29 cellular contexts compared by ENCODE assay signal in genomic region chr3:8651418-8652322, GRCh38. TPM values are rescaled to one million over a fixed set of nuclear protein-coding genes. Genes with fewer than 3 reads are reported as not detected.
DNase-seq lines count a peak whose midpoint lies in the region; ATAC-seq and TF ChIP-seq lines count a peak whose summit lies in the region.
"Had no signal": no experiment of that assay in that cellular context is flagged by ENCODE, and none has a peak within 500 bp of the region (broad histone marks: within the 10 kb centered on the region; RNA-seq: fewer than 3 reads in every experiment).

No MANE protein-coding gene starts in this region.

- peaks cover 0 to 6% (median 4%) of the 10 kb centered on the region in 5 experiments for H3K9me3 Mint-ChIP-seq in brain
- H3K9me3 Mint-ChIP-seq: activated naive CD8-positive, alpha-beta T cell treated with anti-CD3 and anti-CD28 coated beads for 36 hours; T-helper 2 cell treated with Interferon-gamma antibody and Interleukin-4, amounts not matched to agents 5 μg/mL and 100 μg/mL, for 36 hours had no signal

- TF ChIP-seq CTCF in brain (conservative IDR thresholded peaks at IDR 0.05): no peak
- no peak for TF ChIP-seq CTCF in mucosa of descending colon (IDR thresholded peaks at IDR 0.05)
- TF ChIP-seq CTCF in osteoblast (IDR thresholded peaks at IDR 0.05; ENCODE audit: extremely low read depth, low read depth, low read length): no peak

- no peaks in the 10 kb centered on the region for H3K36me3 Mint-ChIP-seq in brain
- H3K36me3 Mint-ChIP-seq: activated naive CD8-positive, alpha-beta T cell treated with anti-CD3 and anti-CD28 coated beads for 36 hours; natural killer cell treated with Interleukin-12 subunit alpha and Interleukin-12 subunit beta and Interleukin-15 and Interleukin-18, amount 100 ng/mL, for 72 hours had no signal

- no peak overlapping the region for H3K4me3 ChIP-seq in BLaER1
- H3K4me3 ChIP-seq in mucosa of descending colon: no peak overlapping the region
- no peak overlapping the region for H3K4me3 ChIP-seq in osteoblast (ENCODE audit: insufficient read depth, low read length)
- H3K4me3 ChIP-seq: dorsolateral prefrontal cortex, GM23338, suprapubic skin had no signal

- peak overlapping the region in 1 of 5 experiments; percentile 20 for H3K4me3 Mint-ChIP-seq in brain
- H3K4me3 Mint-ChIP-seq: activated naive CD8-positive, alpha-beta T cell treated with anti-CD3 and anti-CD28 coated beads for 36 hours; central memory CD8-positive, alpha-beta T cell; GM23338; natural killer cell treated with Interleukin-12 subunit alpha and Interleukin-12 subunit beta and Interleukin-15 and Interleukin-18, amount 100 ng/mL, for 72 hours; T-helper 2 cell treated with Interferon-gamma antibody and Interleukin-4, amounts not matched to agents 5 μg/mL and 100 μg/mL, for 36 hours had no signal

- H3K4me1 Mint-ChIP-seq in brain: peaks cover 50% of the 10 kb centered on the region
- H3K4me1 Mint-ChIP-seq: activated naive CD8-positive, alpha-beta T cell treated with anti-CD3 and anti-CD28 coated beads for 36 hours; central memory CD8-positive, alpha-beta T cell; GM23338 had no signal

- no peaks in the 10 kb centered on the region for H3K79me2 ChIP-seq in osteoblast (ENCODE audit: insufficient read depth, low read length)
- H3K79me2 ChIP-seq: parathyroid adenoma had no signal

- H3K27ac Mint-ChIP-seq in brain: peak overlapping the region; percentile 18 to 91 (median 82)
- H3K27ac Mint-ChIP-seq: activated naive CD8-positive, alpha-beta T cell treated with anti-CD3 and anti-CD28 coated beads for 36 hours; GM23338; natural killer cell treated with Interleukin-12 subunit alpha and Interleukin-12 subunit beta and Interleukin-15 and Interleukin-18, amount 100 ng/mL, for 72 hours; T-helper 2 cell treated with Interferon-gamma antibody and Interleukin-4, amounts not matched to agents 5 μg/mL and 100 μg/mL, for 36 hours had no signal

- no peaks in the 10 kb centered on the region for H3K27me3 ChIP-seq in BLaER1
- peaks cover 11% of the 10 kb centered on the region for H3K27me3 ChIP-seq in osteoblast (ENCODE audit: insufficient read depth, low read length)
- H3K27me3 ChIP-seq: suprapubic skin had no signal

- H3K4me2 ChIP-seq in BLaER1 (peak overlapping the region; percentile 22), osteoblast (ENCODE audit: insufficient read depth, low read length) (no peak overlapping the region)
- H3K4me2 ChIP-seq: GM23338, KMS-11 had no signal

- DNase-seq in NCI-H2227 (lab: John Stamatoyannopoulos, UW; ENCODE audit: unreplicated experiment) (peak; percentile 52), mucosa of descending colon (peak in 2 of 3 donors; percentile 12 to 35), osteoblast (ENCODE audit: insufficient read length, low spot score, missing footprints) (no peak), NCI-H526 treated with DMSO at 0.1 percent for 48 hours (lab: John Stamatoyannopoulos, UW) (no peak), retina (no peak)
- DNase-seq in effector CD8-positive, alpha-beta T cell (lab: John Stamatoyannopoulos, UW): no peak
- DNase-seq: activated CD4-positive, alpha-beta T cell treated with anti-CD3 and anti-CD28 coated beads for 4 hours; activated effector memory CD4-positive, alpha-beta T cell treated with Interleukin-2 at 50 U/mL for 16 hours; activated naive CD8-positive, alpha-beta T cell treated with anti-CD3 and anti-CD28 coated beads for 36 hours; activated T-cell treated with anti-CD3 and anti-CD28 coated beads for 4 hours; dorsolateral prefrontal cortex; left ventricle myocardium superior; NCI-H1694; right cardiac atrium; stimulated activated naive CD4-positive, alpha-beta T cell had no signal

- H3K27ac ChIP-seq in BLaER1 (no peak overlapping the region; the same call in 1 of the 2 replicates), osteoblast (ENCODE audit: low read depth, low read length) (no peak overlapping the region)
- H3K27ac ChIP-seq: C4-2B, dorsolateral prefrontal cortex, KMS-11, parathyroid adenoma, suprapubic skin had no signal

- H3K4me1 ChIP-seq in BLaER1 (peaks cover 36% of the 10 kb centered on the region), mucosa of descending colon (ENCODE audit: low read depth) (no peaks in the 10 kb centered on the region), osteoblast (ENCODE audit: insufficient read depth, low read length) (no peaks in the 10 kb centered on the region)
- H3K4me1 ChIP-seq: suprapubic skin had no signal

- peaks cover 4% of the 10 kb centered on the region for H3K9me3 ChIP-seq in BLaER1
- no peaks in the 10 kb centered on the region for H3K9me3 ChIP-seq in mucosa of descending colon
- no peaks in the 10 kb centered on the region for H3K9me3 ChIP-seq in osteoblast (ENCODE audit: low read depth, low read length)
- H3K9me3 ChIP-seq: suprapubic skin had no signal

- peaks cover 3% of the 10 kb centered on the region for H3K27me3 Mint-ChIP-seq in brain

- intact Hi-C loops in mucosa of descending colon (cut with DNase I, micrococcal nuclease): no loop called here

- H2AFZ ChIP-seq in osteoblast (ENCODE audit: low read length): no peak overlapping the region
- H2AFZ ChIP-seq: GM23338 had no signal

- peak; percentile 93 for ATAC-seq in mucosa of descending colon
- ATAC-seq: GM23338; left ventricle myocardium superior; natural killer cell treated with Interleukin-12 subunit alpha and Interleukin-12 subunit beta and Interleukin-15 and Interleukin-18, amount 100 ng/mL, for 72 hours; right cardiac atrium; Right ventricle myocardium inferior had no signal

- H3K36me3 ChIP-seq in BLaER1 (no peaks in the 10 kb centered on the region), mucosa of descending colon (ENCODE audit: low read depth) (no peaks in the 10 kb centered on the region), osteoblast (ENCODE audit: insufficient read depth, low read length) (no peaks in the 10 kb centered on the region)
- H3K36me3 ChIP-seq: suprapubic skin had no signal

- H3K9ac ChIP-seq in BLaER1: no peak overlapping the region
- H3K9ac ChIP-seq: KMS-11, parathyroid adenoma had no signal

- H4K20me1 ChIP-seq in BLaER1: no peaks in the 10 kb centered on the region
- no peaks in the 10 kb centered on the region for H4K20me1 ChIP-seq in osteoblast (ENCODE audit: insufficient read depth, low read length)

RNA-seq across cellular contexts. Expression of gene SSUH2, which starts 7.1 kb away (rescaled TPM):
- not detected for polyA plus RNA-seq in brain (ENCODE audit: insufficient read depth, low read depth, low replicate concordance)
- total RNA-seq in mucosa of descending colon (1 to 10 TPM; 3.7 to 5.3 (median 4.5) TPM), osteoblast (not detected in 2 replicates)
- total RNA-seq: astrocyte; fibroblast of lung; natural killer cell treated with Interleukin-12 subunit alpha and Interleukin-12 subunit beta and Interleukin-15 and Interleukin-18, amount 100 ng/mL, for 72 hours had no signal
- polyA plus RNA-seq: endothelial cell of umbilical vein had no signal

Comparison
In these comparisons a context has a peak if more than half of its experiments do, and no peak if none do; other contexts are left out.
1. DNase-seq: peak in NCI-H2227 (single experiment) and mucosa of descending colon (2 of 3); none in effector CD8-positive, alpha-beta T cell (single experiment), osteoblast (single experiment), NCI-H526 treated with DMSO at 0.1 percent for 48 hours (single experiment) and retina (single experiment).